In the genomic region with DNA sequence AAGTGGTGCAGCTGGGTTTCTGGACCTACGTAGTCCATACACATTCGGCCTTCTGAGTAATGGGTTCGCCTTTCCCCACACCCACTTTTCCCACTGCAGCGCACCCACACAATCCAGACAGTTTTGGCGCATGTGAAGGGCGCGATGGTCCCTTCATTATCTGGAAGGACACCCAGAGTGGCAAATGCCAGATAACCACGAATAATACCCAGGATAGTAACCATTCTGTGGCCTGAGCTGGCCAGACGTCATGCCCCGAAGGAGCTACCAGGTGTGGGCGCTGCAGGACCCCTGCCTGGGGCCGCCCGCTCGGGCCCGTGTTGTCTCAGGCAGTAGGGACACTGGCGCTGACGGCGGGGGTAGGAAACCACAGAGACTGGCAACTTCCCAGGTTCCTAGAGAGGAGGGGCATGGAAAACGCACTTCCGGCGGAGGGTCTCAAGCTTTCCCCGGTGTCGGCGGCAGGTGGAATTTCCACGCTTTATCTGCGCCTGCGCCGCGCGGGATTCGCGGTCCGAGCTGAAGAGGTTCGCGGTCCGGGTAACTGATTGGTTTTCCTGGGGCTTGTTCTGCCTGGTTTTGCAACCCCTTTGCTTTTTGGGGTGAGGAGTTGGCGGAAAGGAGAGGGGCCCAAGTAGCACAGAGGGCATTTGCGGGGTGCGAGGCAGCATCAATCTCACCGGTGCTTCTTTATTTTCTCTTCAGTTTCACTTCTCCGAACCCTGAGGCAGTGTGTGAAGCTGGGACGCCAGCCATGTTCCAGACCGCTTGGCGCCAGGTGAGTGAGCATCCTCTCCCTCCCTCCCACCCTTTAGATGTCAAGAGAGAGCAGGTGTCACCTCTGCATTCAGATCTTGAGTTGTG, we compare ENCODE assay signal across 1 cellular context.
TF ChIP-seq lines count a peak whose summit lies in the region.

Gene ZNF620 (plus strand): TSS at position 441 of the 864 bp plus-strand sequence. CDS start 314 bp downstream, at position 755.

TF ChIP-seq in HepG2, 621 proteins besides CTCF, POLR2A, EP300 and RAD21 (continued from another document and continues in another):
- TF ChIP-seq, protein P1, sequence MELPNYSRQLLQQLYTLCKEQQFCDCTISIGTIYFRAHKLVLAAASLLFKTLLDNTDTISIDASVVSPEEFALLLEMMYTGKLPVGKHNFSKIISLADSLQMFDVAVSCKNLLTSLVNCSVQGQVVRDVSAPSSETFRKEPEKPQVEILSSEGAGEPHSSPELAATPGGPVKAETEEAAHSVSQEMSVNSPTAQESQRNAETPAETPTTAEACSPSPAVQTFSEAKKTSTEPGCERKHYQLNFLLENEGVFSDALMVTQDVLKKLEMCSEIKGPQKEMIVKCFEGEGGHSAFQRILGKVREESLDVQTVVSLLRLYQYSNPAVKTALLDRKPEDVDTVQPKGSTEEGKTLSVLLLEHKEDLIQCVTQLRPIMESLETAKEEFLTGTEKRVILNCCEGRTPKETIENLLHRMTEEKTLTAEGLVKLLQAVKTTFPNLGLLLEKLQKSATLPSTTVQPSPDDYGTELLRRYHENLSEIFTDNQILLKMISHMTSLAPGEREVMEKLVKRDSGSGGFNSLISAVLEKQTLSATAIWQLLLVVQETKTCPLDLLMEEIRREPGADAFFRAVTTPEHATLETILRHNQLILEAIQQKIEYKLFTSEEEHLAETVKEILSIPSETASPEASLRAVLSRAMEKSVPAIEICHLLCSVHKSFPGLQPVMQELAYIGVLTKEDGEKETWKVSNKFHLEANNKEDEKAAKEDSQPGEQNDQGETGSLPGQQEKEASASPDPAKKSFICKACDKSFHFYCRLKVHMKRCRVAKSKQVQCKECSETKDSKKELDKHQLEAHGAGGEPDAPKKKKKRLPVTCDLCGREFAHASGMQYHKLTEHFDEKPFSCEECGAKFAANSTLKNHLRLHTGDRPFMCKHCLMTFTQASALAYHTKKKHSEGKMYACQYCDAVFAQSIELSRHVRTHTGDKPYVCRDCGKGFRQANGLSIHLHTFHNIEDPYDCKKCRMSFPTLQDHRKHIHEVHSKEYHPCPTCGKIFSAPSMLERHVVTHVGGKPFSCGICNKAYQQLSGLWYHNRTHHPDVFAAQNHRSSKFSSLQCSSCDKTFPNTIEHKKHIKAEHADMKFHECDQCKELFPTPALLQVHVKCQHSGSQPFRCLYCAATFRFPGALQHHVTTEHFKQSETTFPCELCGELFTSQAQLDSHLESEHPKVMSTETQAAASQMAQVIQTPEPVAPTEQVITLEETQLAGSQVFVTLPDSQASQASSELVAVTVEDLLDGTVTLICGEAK (IDR thresholded peaks at IDR 0.05) = no peak
- TF ChIP-seq, protein P1 (CRISPR knock-in tag; IDR thresholded peaks at IDR 0.05) = peak; percentile 72
- peak; percentile 24; the same call in 1 of the 2 replicates for TF ChIP-seq SAFB2 (CRISPR knock-in tag; IDR thresholded peaks at IDR 0.05; ENCODE audit: borderline replicate concordance, low read depth)
- TF ChIP-seq, protein P2, sequence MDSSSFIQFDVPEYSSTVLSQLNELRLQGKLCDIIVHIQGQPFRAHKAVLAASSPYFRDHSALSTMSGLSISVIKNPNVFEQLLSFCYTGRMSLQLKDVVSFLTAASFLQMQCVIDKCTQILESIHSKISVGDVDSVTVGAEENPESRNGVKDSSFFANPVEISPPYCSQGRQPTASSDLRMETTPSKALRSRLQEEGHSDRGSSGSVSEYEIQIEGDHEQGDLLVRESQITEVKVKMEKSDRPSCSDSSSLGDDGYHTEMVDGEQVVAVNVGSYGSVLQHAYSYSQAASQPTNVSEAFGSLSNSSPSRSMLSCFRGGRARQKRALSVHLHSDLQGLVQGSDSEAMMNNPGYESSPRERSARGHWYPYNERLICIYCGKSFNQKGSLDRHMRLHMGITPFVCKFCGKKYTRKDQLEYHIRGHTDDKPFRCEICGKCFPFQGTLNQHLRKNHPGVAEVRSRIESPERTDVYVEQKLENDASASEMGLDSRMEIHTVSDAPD (CRISPR knock-in tag; IDR thresholded peaks at IDR 0.05) = no peak
- no peak for TF ChIP-seq GLMP (CRISPR knock-in tag; IDR thresholded peaks at IDR 0.05; ENCODE audit: borderline replicate concordance)
- 0 out of 2 replicates have a peak, but pooled peaks have one; percentile 36 for TF ChIP-seq MTA1 (CRISPR knock-in tag; IDR thresholded peaks at IDR 0.05; ENCODE audit: borderline replicate concordance)
- TF ChIP-seq HMGXB4 (CRISPR knock-in tag; IDR thresholded peaks at IDR 0.05; ENCODE audit: borderline replicate concordance in 1 of 2, low read depth in 1 of 2) = peak; percentile 86 to 90
- TF ChIP-seq ZFP91 (CRISPR knock-in tag; IDR thresholded peaks at IDR 0.05; ENCODE audit: borderline replicate concordance) = peak; percentile 89
- TF ChIP-seq, protein P3, sequence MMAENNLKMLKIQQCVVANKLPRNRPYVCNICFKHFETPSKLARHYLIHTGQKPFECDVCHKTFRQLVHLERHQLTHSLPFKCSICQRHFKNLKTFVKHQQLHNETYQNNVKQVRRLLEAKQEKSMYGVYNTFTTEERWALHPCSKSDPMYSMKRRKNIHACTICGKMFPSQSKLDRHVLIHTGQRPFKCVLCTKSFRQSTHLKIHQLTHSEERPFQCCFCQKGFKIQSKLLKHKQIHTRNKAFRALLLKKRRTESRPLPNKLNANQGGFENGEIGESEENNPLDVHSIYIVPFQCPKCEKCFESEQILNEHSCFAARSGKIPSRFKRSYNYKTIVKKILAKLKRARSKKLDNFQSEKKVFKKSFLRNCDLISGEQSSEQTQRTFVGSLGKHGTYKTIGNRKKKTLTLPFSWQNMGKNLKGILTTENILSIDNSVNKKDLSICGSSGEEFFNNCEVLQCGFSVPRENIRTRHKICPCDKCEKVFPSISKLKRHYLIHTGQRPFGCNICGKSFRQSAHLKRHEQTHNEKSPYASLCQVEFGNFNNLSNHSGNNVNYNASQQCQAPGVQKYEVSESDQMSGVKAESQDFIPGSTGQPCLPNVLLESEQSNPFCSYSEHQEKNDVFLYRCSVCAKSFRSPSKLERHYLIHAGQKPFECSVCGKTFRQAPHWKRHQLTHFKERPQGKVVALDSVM (CRISPR knock-in tag; IDR thresholded peaks at IDR 0.05) = no peak; the same call in 1 of the 2 replicates
- TF ChIP-seq ZNF615 (CRISPR knock-in tag; IDR thresholded peaks at IDR 0.05; ENCODE audit: borderline replicate concordance) = peak; percentile 72; the same call in 1 of the 2 replicates
- TF ChIP-seq SOX13 (IDR thresholded peaks at IDR 0.05) = no peak
- TF ChIP-seq SOX13 (CRISPR knock-in tag; conservative IDR thresholded peaks at IDR 0.05 in 1 of 2, IDR thresholded peaks at IDR 0.05 in 1 of 2) = no peak
- TF ChIP-seq, protein P4, sequence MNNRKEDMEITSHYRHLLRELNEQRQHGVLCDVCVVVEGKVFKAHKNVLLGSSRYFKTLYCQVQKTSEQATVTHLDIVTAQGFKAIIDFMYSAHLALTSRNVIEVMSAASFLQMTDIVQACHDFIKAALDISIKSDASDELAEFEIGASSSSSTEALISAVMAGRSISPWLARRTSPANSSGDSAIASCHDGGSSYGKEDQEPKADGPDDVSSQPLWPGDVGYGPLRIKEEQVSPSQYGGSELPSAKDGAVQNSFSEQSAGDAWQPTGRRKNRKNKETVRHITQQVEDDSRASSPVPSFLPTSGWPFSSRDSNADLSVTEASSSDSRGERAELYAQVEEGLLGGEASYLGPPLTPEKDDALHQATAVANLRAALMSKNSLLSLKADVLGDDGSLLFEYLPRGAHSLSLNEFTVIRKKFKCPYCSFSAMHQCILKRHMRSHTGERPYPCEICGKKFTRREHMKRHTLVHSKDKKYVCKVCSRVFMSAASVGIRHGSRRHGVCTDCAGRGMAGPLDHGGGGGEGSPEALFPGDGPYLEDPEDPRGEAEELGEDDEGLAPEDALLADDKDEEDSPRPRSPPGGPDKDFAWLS (CRISPR knock-in tag; IDR thresholded peaks at IDR 0.05; ENCODE audit: borderline replicate concordance) = no peak
- peak; percentile 79; the same call in 1 of the 2 replicates for TF ChIP-seq TSC22D2 (CRISPR knock-in tag; IDR thresholded peaks at IDR 0.05; ENCODE audit: borderline replicate concordance)
- no peak; the same call in 1 of the 2 replicates for TF ChIP-seq ZNF703 (CRISPR knock-in tag; IDR thresholded peaks at IDR 0.05; ENCODE audit: borderline replicate concordance)
- TF ChIP-seq TBP (CRISPR knock-in tag; IDR thresholded peaks at IDR 0.05) = no peak
- TF ChIP-seq BORCS8-MEF2B (CRISPR knock-in tag; IDR thresholded peaks at IDR 0.05) = peak; percentile 93
- TF ChIP-seq ZNF30 (CRISPR knock-in tag; IDR thresholded peaks at IDR 0.05) = no peak
- TF ChIP-seq FUBP1 (CRISPR knock-in tag; IDR thresholded peaks at IDR 0.05; ENCODE audit: borderline replicate concordance) = no peak
- TF ChIP-seq ZNF788 (CRISPR knock-in tag; IDR thresholded peaks at IDR 0.05; ENCODE audit: borderline replicate concordance) = peak; percentile 77; the same call in 1 of the 2 replicates
- TF ChIP-seq ZNF644 (CRISPR knock-in tag; IDR thresholded peaks at IDR 0.05; ENCODE audit: low read depth) = no peak
- TF ChIP-seq NAIF1 (CRISPR knock-in tag; IDR thresholded peaks at IDR 0.05; ENCODE audit: borderline replicate concordance) = 0 out of 2 replicates have a peak, but pooled peaks have one; percentile 64
- TF ChIP-seq MED8 (CRISPR knock-in tag; IDR thresholded peaks at IDR 0.05; ENCODE audit: insufficient replicate concordance) = no peak
- peak; percentile 36; the same call in 1 of the 2 replicates for TF ChIP-seq ZNF333 (CRISPR knock-in tag; IDR thresholded peaks at IDR 0.05; ENCODE audit: borderline replicate concordance)
- 0 out of 2 replicates have a peak, but pooled peaks have one; percentile 64 for TF ChIP-seq ZFP37 (CRISPR knock-in tag; IDR thresholded peaks at IDR 0.05; ENCODE audit: borderline replicate concordance)
- TF ChIP-seq ZFP62 (CRISPR knock-in tag; IDR thresholded peaks at IDR 0.05) = no peak
- TF ChIP-seq NR2C2 (CRISPR knock-in tag; IDR thresholded peaks at IDR 0.05; ENCODE audit: borderline replicate concordance) = peak; percentile 68; the same call in 1 of the 2 replicates
